Comparison of ENCODE assay signal across 36 cellular contexts in the genomic region with DNA sequence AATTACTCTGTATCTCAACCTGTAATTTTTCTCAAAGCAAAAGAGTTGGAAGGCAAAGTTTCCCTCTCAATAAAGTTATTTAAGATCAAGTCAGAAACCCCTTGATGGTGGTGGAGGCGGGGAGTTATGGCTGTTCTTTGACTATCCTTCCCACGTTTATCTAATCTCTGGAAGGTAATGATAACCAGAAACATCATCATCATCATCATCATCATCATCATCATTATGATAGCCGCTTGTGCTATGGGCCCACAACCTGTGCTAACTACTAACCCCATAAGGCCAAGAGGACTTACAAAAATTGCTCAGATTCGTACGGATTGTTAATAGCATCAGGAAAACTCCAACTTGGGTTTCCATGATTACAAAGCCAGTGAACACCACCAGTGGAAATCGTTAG.
"Had no signal": no experiment of that assay in that cellular context is flagged by ENCODE, and none has a peak within 500 bp of the region (broad histone marks: within the 10 kb centered on the region; RNA-seq: fewer than 3 reads in every experiment).

No MANE protein-coding gene starts in this region.

- H3K4me3 Mint-ChIP-seq: activated CD4-positive, alpha-beta memory T cell treated with anti-CD3 and anti-CD28 coated beads, Interleukin-2, amount 10 ng/mL, durations not matched to agents 7 days and 5 days; activated CD4-positive, alpha-beta T cell treated with anti-CD3 and anti-CD28 coated beads for 36 hours; activated CD4-positive, alpha-beta T cell treated with anti-CD3 and anti-CD28 coated beads, Interleukin-2, amount 10 ng/mL, durations not matched to agents 7 days and 5 days; activated CD8-positive, alpha-beta memory T cell treated with anti-CD3 and anti-CD28 coated beads, Interleukin-2, amount 10 ng/mL, durations not matched to agents 7 days and 5 days; activated CD8-positive, alpha-beta T cell treated with anti-CD3 and anti-CD28 coated beads, Interleukin-2, amount 10 ng/mL, durations not matched to agents 7 days and 5 days; activated naive CD4-positive, alpha-beta T cell treated with anti-CD3 and anti-CD28 coated beads for 36 hours; activated naive CD8-positive, alpha-beta T cell treated with anti-CD3 and anti-CD28 coated beads for 36 hours; activated T-cell treated with anti-CD3 and anti-CD28 coated beads, Interleukin-2, amount 50 U/mL, for 24 hours; brain; central memory CD8-positive, alpha-beta T cell; T-cell; T-helper 17 cell; WTC11 had no signal

- H3K9me3 Mint-ChIP-seq: activated CD4-positive, alpha-beta memory T cell treated with anti-CD3 and anti-CD28 coated beads, Interleukin-2, amount 10 ng/mL, durations not matched to agents 7 days and 5 days; activated CD4-positive, alpha-beta T cell treated with anti-CD3 and anti-CD28 coated beads, Interleukin-2, amount 10 ng/mL, durations not matched to agents 7 days and 5 days; activated naive CD4-positive, alpha-beta T cell treated with anti-CD3 and anti-CD28 coated beads for 36 hours; activated T-helper 2 cell treated with anti-CD3 and anti-CD28 coated beads, Interferon-gamma antibody, Interleukin-2, Interleukin-4, amounts not matched to agents 10 μg/mL and 5 μg/mL and 100 μg/mL, durations not matched to agents 14 hours and 24 hours and 36 hours had no signal

- H3K4me1 ChIP-seq: adrenal gland had no signal

- H3K27me3 Mint-ChIP-seq: activated CD4-positive, alpha-beta memory T cell treated with anti-CD3 and anti-CD28 coated beads, Interleukin-2, amount 10 ng/mL, durations not matched to agents 7 days and 5 days; activated CD8-positive, alpha-beta memory T cell treated with anti-CD3 and anti-CD28 coated beads, Interleukin-2, amount 10 ng/mL, durations not matched to agents 7 days and 5 days; activated naive CD8-positive, alpha-beta T cell treated with anti-CD3 and anti-CD28 coated beads for 36 hours; activated T-cell treated with anti-CD3 and anti-CD28 coated beads, Interleukin-2, amount 50 U/mL, for 24 hours; brain; central memory CD8-positive, alpha-beta T cell; T-helper 17 cell had no signal

- H3K27ac ChIP-seq: adrenal gland, cardiac muscle cell, WERI-Rb-1 had no signal

- FAIRE-seq: bronchial epithelial cell, TTC549 had no signal

- H3K9me3 ChIP-seq: adrenal gland had no signal

- H3K4me1 Mint-ChIP-seq: activated CD4-positive, alpha-beta memory T cell treated with anti-CD3 and anti-CD28 coated beads, Interleukin-2, amount 10 ng/mL, durations not matched to agents 7 days and 5 days; activated CD4-positive, alpha-beta T cell treated with anti-CD3 and anti-CD28 coated beads for 36 hours; activated CD4-positive, alpha-beta T cell treated with anti-CD3 and anti-CD28 coated beads, Interleukin-2, amount 10 ng/mL, durations not matched to agents 7 days and 5 days; activated CD8-positive, alpha-beta memory T cell treated with anti-CD3 and anti-CD28 coated beads, Interleukin-2, amount 10 ng/mL, durations not matched to agents 7 days and 5 days; activated naive CD8-positive, alpha-beta T cell treated with anti-CD3 and anti-CD28 coated beads for 36 hours; brain; central memory CD8-positive, alpha-beta T cell; T-cell; T-helper 17 cell; WTC11 had no signal

- H3K27ac Mint-ChIP-seq: activated CD4-positive, alpha-beta memory T cell treated with anti-CD3 and anti-CD28 coated beads, Interleukin-2, amount 10 ng/mL, durations not matched to agents 7 days and 5 days; activated CD4-positive, alpha-beta T cell treated with anti-CD3 and anti-CD28 coated beads for 36 hours; activated CD4-positive, alpha-beta T cell treated with anti-CD3 and anti-CD28 coated beads, Interleukin-2, amount 10 ng/mL, durations not matched to agents 7 days and 5 days; activated CD8-positive, alpha-beta memory T cell treated with anti-CD3 and anti-CD28 coated beads, Interleukin-2, amount 10 ng/mL, durations not matched to agents 7 days and 5 days; activated CD8-positive, alpha-beta T cell treated with anti-CD3 and anti-CD28 coated beads, Interleukin-2, amount 10 ng/mL, durations not matched to agents 7 days and 5 days; activated naive CD4-positive, alpha-beta T cell treated with anti-CD3 and anti-CD28 coated beads for 36 hours; activated naive CD4-positive, alpha-beta T cell treated with anti-CD3 and anti-CD28 coated beads, Interleukin-2, amount 50 U/mL, for 72 hours; activated naive CD8-positive, alpha-beta T cell treated with anti-CD3 and anti-CD28 coated beads for 36 hours; activated T-cell treated with anti-CD3 and anti-CD28 coated beads, Interleukin-2, amount 50 U/mL, for 24 hours; activated T-helper 2 cell treated with anti-CD3 and anti-CD28 coated beads, Interferon-gamma antibody, Interleukin-2, Interleukin-4, amounts not matched to agents 10 μg/mL and 5 μg/mL and 100 μg/mL, durations not matched to agents 14 hours and 24 hours and 36 hours; brain; T-cell; T-helper 17 cell; WTC11 had no signal

- DNase-seq: activated CD4-positive, alpha-beta memory T cell treated with anti-CD3 and anti-CD28 coated beads, Interleukin-2, amount 10 ng/mL, durations not matched to agents 7 days and 5 days; activated CD4-positive, alpha-beta T cell treated with anti-CD3 and anti-CD28 coated beads for 1 hour; activated CD4-positive, alpha-beta T cell treated with anti-CD3 and anti-CD28 coated beads for 36 hours; activated CD4-positive, alpha-beta T cell treated with anti-CD3 and anti-CD28 coated beads for 48 hours; activated CD4-positive, alpha-beta T cell treated with anti-CD3 and anti-CD28 coated beads, Interleukin-2, amount 10 ng/mL, durations not matched to agents 7 days and 5 days; activated CD4-positive, alpha-beta T cell treated with anti-CD3 and anti-CD28 coated beads, Interleukin-2, amount 50 U/mL, for 48 hours; activated CD4-positive, CD25-positive, alpha-beta regulatory T cell; activated CD8-positive, alpha-beta memory T cell treated with anti-CD3 and anti-CD28 coated beads for 24 hours; activated CD8-positive, alpha-beta memory T cell treated with anti-CD3 and anti-CD28 coated beads, Interleukin-2, amount 10 ng/mL, durations not matched to agents 7 days and 5 days; activated CD8-positive, alpha-beta memory T cell treated with anti-CD3 and anti-CD28 coated beads, Interleukin-2, amount 50 U/mL, for 48 hours; activated CD8-positive, alpha-beta T cell treated with anti-CD3 and anti-CD28 coated beads, Interleukin-2, amount 10 ng/mL, durations not matched to agents 7 days and 5 days; activated effector memory CD4-positive, alpha-beta T cell treated with anti-CD3 and anti-CD28 coated beads, Interleukin-2, amount 50 U/mL, for 16 hours; activated gamma-delta T cell treated with Interleukin-2 at 50 U/mL for 16 hours; activated naive CD4-positive, alpha-beta T cell; activated naive CD4-positive, alpha-beta T cell treated with anti-CD3 and anti-CD28 coated beads for 36 hours; activated naive CD4-positive, alpha-beta T cell treated with anti-CD3 and anti-CD28 coated beads, Interleukin-2, amount 50 U/mL, for 16 hours; activated naive CD8-positive, alpha-beta T cell treated with anti-CD3 and anti-CD28 coated beads for 36 hours; activated T-cell treated with anti-CD3 and anti-CD28 coated beads, Interleukin-2, amount 50 U/mL, for 24 hours; activated T-cell treated with anti-CD3 and anti-CD28 coated beads, Interleukin-2, amount 50 U/mL, for 48 hours; adrenal gland; amniotic stem cell; aorta; caudate nucleus; cerebellar nuclear complex; T-cell; T-helper 17 cell; T1000; WERI-Rb-1 had no signal

- H3K36me3 Mint-ChIP-seq: activated CD8-positive, alpha-beta memory T cell treated with anti-CD3 and anti-CD28 coated beads, Interleukin-2, amount 10 ng/mL, durations not matched to agents 7 days and 5 days; activated naive CD4-positive, alpha-beta T cell treated with anti-CD3 and anti-CD28 coated beads, Interleukin-2, amount 50 U/mL, for 72 hours; activated naive CD8-positive, alpha-beta T cell treated with anti-CD3 and anti-CD28 coated beads for 36 hours; brain; T-cell; WTC11 had no signal

- H3K36me3 ChIP-seq: adrenal gland, cardiac muscle cell, WERI-Rb-1 had no signal

- H3K27me3 ChIP-seq: adrenal gland, cardiac muscle cell had no signal

- H3K4me3 ChIP-seq: adrenal gland, cardiac muscle cell had no signal
